21 cellular contexts compared by ENCODE assay signal in genomic region chr6:34473967-34474366, GRCh38. TPM values are rescaled to one million over a fixed set of nuclear protein-coding genes. Genes with fewer than 3 reads are reported as not detected.
DNase-seq lines count a peak whose midpoint lies in the region; ATAC-seq and TF ChIP-seq lines count a peak whose summit lies in the region.
"Had no signal": no experiment of that assay in that cellular context is flagged by ENCODE, and none has a peak within 500 bp of the region (broad histone marks: within the 10 kb centered on the region; RNA-seq: fewer than 3 reads in every experiment).

No MANE protein-coding gene starts in this region.

- intact Hi-C loops in OCI-LY7 (cut with micrococcal nuclease; ENCODE audit: unreplicated experiment) = no loop called here

- no peak overlapping the region for H2AK5ac ChIP-seq in mesendoderm (ENCODE audit: low read length)

- DNase-seq in activated naive CD8-positive, alpha-beta T cell treated with anti-CD3 and anti-CD28 coated beads, Interleukin-2, amount 50 U/mL, for 24 hours = no peak
- DNase-seq in OCI-LY7 (ENCODE audit: low spot score) (no peak), mesendoderm (peak; percentile 62)
- DNase-seq: CD4-positive, CD25-positive, alpha-beta regulatory T cell; CD8-positive, alpha-beta T cell; DMS 273 treated with DMSO at 0.1 percent for 48 hours; DMS79; EL; GDM1; GOT3 had no signal

- POLR2A ChIA-PET in OCI-LY7 (lab: Charles Lee) = no interaction called here

- whole genome bisulfite sequencing in mesendoderm (ENCODE audit: extremely low coverage, insufficient coverage, low lambda C conversion rate) = no CpG with 5 or more reads among the region's 1 CpG

- H3K9me2 ChIP-seq in OCI-LY7 (ENCODE audit: insufficient read depth, low read length) = no peaks in the 10 kb centered on the region

- H3K27me3 Mint-ChIP-seq in activated naive CD8-positive, alpha-beta T cell = no peaks in the 10 kb centered on the region
- no peaks in the 10 kb centered on the region for H3K27me3 Mint-ChIP-seq in activated naive CD8-positive, alpha-beta T cell treated with anti-CD3 and anti-CD28 coated beads, Interleukin-2, amount 50 U/mL, for 24 hours
- H3K27me3 Mint-ChIP-seq: B cell had no signal

- CTCF ChIA-PET in OCI-LY7 (lab: Charles Lee; ENCODE audit: unreplicated experiment) = no interaction called here

- H3K9me3 Mint-ChIP-seq in activated naive CD8-positive, alpha-beta T cell (ENCODE audit: low read depth) = no peaks in the 10 kb centered on the region
- H3K9me3 Mint-ChIP-seq in activated naive CD8-positive, alpha-beta T cell treated with anti-CD3 and anti-CD28 coated beads, Interleukin-2, amount 50 U/mL, for 24 hours = no peaks in the 10 kb centered on the region
- H3K9me3 Mint-ChIP-seq: CD8-positive, alpha-beta T cell had no signal

- H3K4ac ChIP-seq in mesendoderm (ENCODE audit: low read depth, low read length) = no peak overlapping the region

- ATAC-seq in activated naive CD8-positive, alpha-beta T cell treated with anti-CD3 and anti-CD28 coated beads, Interleukin-2, amount 50 U/mL, for 24 hours = no peak
- ATAC-seq in GM21526 (IDR thresholded peaks at IDR 0.05; ENCODE audit: low FRiP score, unreplicated experiment) = no peak
- ATAC-seq in GM21786 (IDR thresholded peaks at IDR 0.05; ENCODE audit: unreplicated experiment) = no peak
- no peak for ATAC-seq in GM18861 (IDR thresholded peaks at IDR 0.05; ENCODE audit: unreplicated experiment)
- ATAC-seq: CD8-positive, alpha-beta T cell; GM12878 had no signal

- H3K4me1 Mint-ChIP-seq in activated naive CD8-positive, alpha-beta T cell (ENCODE audit: low read depth) = no peaks in the 10 kb centered on the region
- H3K4me1 Mint-ChIP-seq in activated naive CD8-positive, alpha-beta T cell treated with anti-CD3 and anti-CD28 coated beads, Interleukin-2, amount 50 U/mL, for 24 hours = peaks cover 2% of the 10 kb centered on the region
- H3K4me1 Mint-ChIP-seq: CD4-positive, CD25-positive, alpha-beta regulatory T cell had no signal

- no peaks in the 10 kb centered on the region for H4K20me1 ChIP-seq in OCI-LY7 (ENCODE audit: insufficient read depth, low read length)
- H4K20me1 ChIP-seq: BLaER1 had no signal

- peak overlapping the region; percentile 0 for H3K27ac Mint-ChIP-seq in activated naive CD8-positive, alpha-beta T cell
- no peak overlapping the region for H3K27ac Mint-ChIP-seq in activated naive CD8-positive, alpha-beta T cell treated with anti-CD3 and anti-CD28 coated beads, Interleukin-2, amount 50 U/mL, for 24 hours
- H3K27ac Mint-ChIP-seq: B cell; CD8-positive, alpha-beta T cell had no signal

- peaks cover 57% of the 10 kb centered on the region for H3K4me1 ChIP-seq in OCI-LY7 (ENCODE audit: insufficient read depth, low read length, poor library complexity, severe bottlenecking)
- no peaks in the 10 kb centered on the region for H3K4me1 ChIP-seq in mesendoderm (ENCODE audit: control insufficient read depth, low read depth, low read length)
- H3K4me1 ChIP-seq: HAP-1 had no signal

- no peaks in the 10 kb centered on the region for H3K79me1 ChIP-seq in mesendoderm (ENCODE audit: low read length)

- H2BK120ac ChIP-seq in mesendoderm (ENCODE audit: low read depth, low read length) = no peak overlapping the region

- no peak overlapping the region for H2AFZ ChIP-seq in OCI-LY7 (ENCODE audit: low read length)

- peak overlapping the region; percentile 18; the same call in 1 of the 2 replicates for H3K4me2 ChIP-seq in OCI-LY7 (ENCODE audit: low read length)
- no peak overlapping the region for H3K4me2 ChIP-seq in mesendoderm (ENCODE audit: low read length)
- H3K4me2 ChIP-seq: BLaER1 had no signal

- H3K56ac ChIP-seq in mesendoderm (ENCODE audit: low read length) = no peak overlapping the region

- H4K5ac ChIP-seq in mesendoderm (ENCODE audit: low read length) = no peak overlapping the region

- H3K27ac ChIP-seq in OCI-LY7 (ENCODE audit: low read depth, low read length, poor library complexity, severe bottlenecking) (no peak overlapping the region), mesendoderm (ENCODE audit: low read depth, low read length) (no peak overlapping the region)
- H3K27ac ChIP-seq: 22Rv1, BLaER1, C4-2B had no signal

- no peak overlapping the region for H4K8ac ChIP-seq in mesendoderm (ENCODE audit: low read depth, low read length)

- H3K4me3 Mint-ChIP-seq in activated naive CD8-positive, alpha-beta T cell = no peak overlapping the region
- H3K4me3 Mint-ChIP-seq in activated naive CD8-positive, alpha-beta T cell treated with anti-CD3 and anti-CD28 coated beads, Interleukin-2, amount 50 U/mL, for 24 hours = no peak overlapping the region
- H3K4me3 Mint-ChIP-seq: B cell; CD4-positive, CD25-positive, alpha-beta regulatory T cell; CD8-positive, alpha-beta T cell had no signal

- TF ChIP-seq CTCF in OCI-LY7 (conservative IDR thresholded peaks at IDR 0.05; ENCODE audit: low read length) = no peak

- H2BK15ac ChIP-seq in mesendoderm (replicated peaks; ENCODE audit: low read depth) = no peak overlapping the region

- no TSS peak for BruUV-seq in OCI-LY7 (replicated peaks; lab: Mats Ljungman, UMichigan)

- no peak overlapping the region for H2BK5ac ChIP-seq in mesendoderm (ENCODE audit: low read length)

- H3K36me3 ChIP-seq in OCI-LY7 (ENCODE audit: insufficient read depth, low read length) = peaks cover 16% of the 10 kb centered on the region
- no peaks in the 10 kb centered on the region for H3K36me3 ChIP-seq in mesendoderm (ENCODE audit: control insufficient read depth, insufficient read depth, low read length)
- H3K36me3 ChIP-seq: BLaER1, HAP-1 had no signal

- no peaks in the 10 kb centered on the region for H3K9me3 ChIP-seq in OCI-LY7 (ENCODE audit: low read length)
- H3K9me3 ChIP-seq: BLaER1, HAP-1 had no signal

- H3K27me3 ChIP-seq in mesendoderm (ENCODE audit: insufficient read depth, low read length, poor library complexity) = no peaks in the 10 kb centered on the region
- H3K27me3 ChIP-seq: BLaER1 had no signal

- no peak overlapping the region for H3K9ac ChIP-seq in mesendoderm (ENCODE audit: low read length)
- H3K9ac ChIP-seq: BLaER1 had no signal

- H3K4me3 ChIP-seq in OCI-LY7 (ENCODE audit: low read depth, low read length, poor library complexity, severe bottlenecking) (no peak overlapping the region), mesendoderm (ENCODE audit: low read length) (no peak overlapping the region)
- H3K4me3 ChIP-seq: BLaER1, GM12878, HAP-1 had no signal

- no peak overlapping the region for H3K18ac ChIP-seq in mesendoderm (ENCODE audit: low read length)

- peaks cover 90% of the 10 kb centered on the region for H3K79me2 ChIP-seq in OCI-LY7 (ENCODE audit: insufficient read depth, low read depth, low read length)
- H3K79me2 ChIP-seq in mesendoderm (ENCODE audit: control insufficient read depth, insufficient read depth, low read length) = no peaks in the 10 kb centered on the region

- no peaks in the 10 kb centered on the region for H3K36me3 Mint-ChIP-seq in activated naive CD8-positive, alpha-beta T cell
- H3K36me3 Mint-ChIP-seq in activated naive CD8-positive, alpha-beta T cell treated with anti-CD3 and anti-CD28 coated beads, Interleukin-2, amount 50 U/mL, for 24 hours (ENCODE audit: low read depth) = no peaks in the 10 kb centered on the region
- H3K36me3 Mint-ChIP-seq: CD8-positive, alpha-beta T cell had no signal

- H3K23ac ChIP-seq in mesendoderm (ENCODE audit: low read length) = no peak overlapping the region

RNA-seq across cellular contexts. Expression of gene PACSIN1, which starts 8.1 kb away (rescaled TPM):
- total RNA-seq in OCI-LY7 (2014; rRNA removed; shearing (Covaris generic)) = 14.9 and 19.3 TPM in 2 replicates
- total RNA-seq in OCI-LY7 (2022) = 70.8 and 88.4 TPM in 2 replicates
- 4.6 TPM for polyA plus RNA-seq in mesendoderm (2013, experiment 1 of 2)
- 4.7 TPM for polyA plus RNA-seq in mesendoderm (2013, experiment 2 of 2)
- polyA plus RNA-seq: AG04450 had no signal

RNA-seq across cellular contexts. Expression of gene RPS10, which starts 48.1 kb away (rescaled TPM):
- total RNA-seq in OCI-LY7 (2014; rRNA removed; shearing (Covaris generic)) = 2,738 and 2,938 TPM in 2 replicates
- total RNA-seq in OCI-LY7 (2022) = 1,615 and 1,714 TPM in 2 replicates
- polyA plus RNA-seq in mesendoderm (2013, experiment 1 of 2) = 2,316 TPM
- polyA plus RNA-seq in mesendoderm (2013, experiment 2 of 2) = 2,311 TPM
